In the genomic region with DNA sequence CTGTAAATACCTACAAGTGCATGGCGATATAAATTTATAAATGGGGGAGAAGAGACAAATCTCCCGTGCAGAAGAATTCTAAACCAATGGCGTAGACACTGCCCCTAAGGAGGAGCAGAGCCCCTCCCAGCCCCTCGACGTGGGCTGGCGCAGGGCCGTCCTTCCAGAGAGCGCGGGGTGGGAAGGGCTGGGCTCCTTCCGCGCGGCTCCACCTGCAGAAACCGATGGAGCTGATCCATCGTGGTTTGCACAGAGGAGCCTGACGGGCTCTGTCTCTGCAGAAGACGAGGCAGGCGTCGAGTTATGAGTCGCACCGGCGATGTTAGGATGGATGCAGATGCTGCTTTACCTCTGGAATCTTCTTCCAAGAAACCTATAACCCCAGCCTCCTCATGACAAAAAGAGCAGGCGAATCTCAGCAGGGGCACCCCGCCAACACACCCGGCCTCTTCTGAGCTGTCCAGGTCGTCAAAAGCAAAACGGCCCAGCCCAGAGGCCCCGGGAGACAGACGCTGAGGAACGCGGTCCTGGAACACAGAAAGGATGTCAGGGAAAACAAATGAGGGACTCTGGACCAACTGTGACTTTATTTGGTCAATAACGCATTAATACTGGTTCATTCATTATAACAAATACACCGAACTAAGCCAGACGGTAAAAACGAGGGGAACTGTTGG, we compare ENCODE assay signal across 19 cellular contexts. TPM values are rescaled to one million over a fixed set of nuclear protein-coding genes. Genes with fewer than 3 reads are reported as not detected.
DNase-seq lines count a peak whose midpoint lies in the region; ATAC-seq, FAIRE-seq and TF ChIP-seq lines count a peak whose summit lies in the region.
"Had no signal": no experiment of that assay in that cellular context is flagged by ENCODE, and none has a peak within 500 bp of the region (broad histone marks: within the 10 kb centered on the region; RNA-seq: fewer than 3 reads in every experiment).

No MANE protein-coding gene starts in this region.

- CTCF ChIA-PET in activated naive CD4-positive, alpha-beta T cell treated with anti-CD3 and anti-CD28 coated beads, Interleukin-2, amount 10 ng/mL, durations not matched to agents 7 days and 5 days (lab: Charles Lee) = interaction anchor here (1.3 to 6.0 kb wide), 2 partner anchors 52 to 160 kb away, joined by 4 to 43 read pairs; a partner anchor contains a TSS
- CTCF ChIA-PET in HepG2 (lab: Yijun Ruan, JAX; ENCODE audit: low intra/inter-chr PET ratio, low total read pairs) = no interaction called here

- no peak overlapping the region for H3K4me2 ChIP-seq in HepG2 (ENCODE audit: low read depth, low read length)
- H3K4me2 ChIP-seq: PC-9, SK-N-SH had no signal

- peak; percentile 18 for DNase-seq in activated naive CD4-positive, alpha-beta T cell treated with anti-CD3 and anti-CD28 coated beads, Interleukin-2, amount 10 ng/mL, durations not matched to agents 7 days and 5 days
- DNase-seq in activated naive CD4-positive, alpha-beta T cell treated with anti-CD3 and anti-CD28 coated beads, Interleukin-2, amount 50 U/mL, for 16 hours = no peak
- peak; percentile 40 for DNase-seq in NCI-H146 (lab: John Stamatoyannopoulos, UW)
- no peak for DNase-seq in HepG2 (ENCODE audit: low spot score)
- no peak for DNase-seq in DMS79 treated with DMSO at 0.1 percent for 48 hours (lab: John Stamatoyannopoulos, UW)
- DNase-seq: ACHN, BE2C, DMS 273 treated with DMSO at 0.1 percent for 48 hours, NCI-H1694 treated with DMSO at 0.1 percent for 48 hours, NCI-H2171 treated with DMSO at 0.1 percent for 48 hours, NCI-H524, PC-9, SK-N-SH, T-helper 1 cell had no signal

- no peak overlapping the region for H3K27ac Mint-ChIP-seq in activated naive CD4-positive, alpha-beta T cell treated with anti-CD3 and anti-CD28 coated beads, Interleukin-2, amount 10 ng/mL, durations not matched to agents 7 days and 5 days

- H3K36me3 ChIP-seq in HepG2 (replicated peaks in 1 of 2; ENCODE audit: control insufficient read depth in 1 of 2, insufficient read depth in 2 of 2, low read length in 2 of 2) (no peaks in the 10 kb centered on the region), thymus (ENCODE audit: control insufficient read depth, insufficient read depth) (no peaks in the 10 kb centered on the region)
- H3K36me3 ChIP-seq: BE2C had no signal

- H3K27ac ChIP-seq in HepG2 (ENCODE audit: extremely low read length, insufficient read depth, low read length) (no peak overlapping the region), thymus (ENCODE audit: low read depth) (peak overlapping the region; percentile 18)
- H3K27ac ChIP-seq: PC-9 had no signal

- no peak for FAIRE-seq in HepG2 (lab: Jason Lieb, UNC)

- peaks cover 3 to 4% of the 10 kb centered on the region in 2 experiments; a peak in 2 of 5 replicates for H3K27me3 ChIP-seq in HepG2 (ENCODE audit: control insufficient read depth in 1 of 2, insufficient read depth in 2 of 2, low read length in 2 of 2)
- H3K27me3 ChIP-seq in thymus (ENCODE audit: control insufficient read depth, insufficient read depth) = no peaks in the 10 kb centered on the region
- H3K27me3 ChIP-seq: BE2C had no signal

- intact Hi-C loops in HepG2 (cut with micrococcal nuclease; ENCODE audit: unreplicated experiment) = loop anchor here (5.0 kb wide), 1 partner anchor 51 kb away; a partner anchor contains a TSS

- H3K4me1 Mint-ChIP-seq in activated naive CD4-positive, alpha-beta T cell treated with anti-CD3 and anti-CD28 coated beads, Interleukin-2, amount 10 ng/mL, durations not matched to agents 7 days and 5 days = peaks cover 21% of the 10 kb centered on the region

- H3K4me1 ChIP-seq in HepG2 (ENCODE audit: insufficient read depth, low read length) (peaks cover 35% of the 10 kb centered on the region), thymus (ENCODE audit: control insufficient read depth, insufficient read depth, low read length) (peaks cover 13% of the 10 kb centered on the region)
- H3K4me1 ChIP-seq: BE2C had no signal

- peaks cover 1% of the 10 kb centered on the region for H3K36me3 Mint-ChIP-seq in activated naive CD4-positive, alpha-beta T cell treated with anti-CD3 and anti-CD28 coated beads, Interleukin-2, amount 10 ng/mL, durations not matched to agents 7 days and 5 days

- no peaks in the 10 kb centered on the region for H3K79me2 ChIP-seq in HepG2 (ENCODE audit: insufficient read depth, low read length)

- no TSS peak for BruUV-seq in HepG2 (replicated peaks; lab: Mats Ljungman, UMichigan)

- ATAC-seq in HepG2 = no peak
- ATAC-seq in GM19023 (IDR thresholded peaks at IDR 0.05; ENCODE audit: unreplicated experiment) = no peak
- ATAC-seq in GM19395 (IDR thresholded peaks at IDR 0.05; ENCODE audit: unreplicated experiment) = no peak
- ATAC-seq: Right ventricle myocardium inferior had no signal

- TF ChIP-seq CTCF in HepG2 (CRISPR knock-in tag; IDR thresholded peaks at IDR 0.05) = no peak

- POLR2A ChIA-PET in HepG2 (lab: Yijun Ruan, JAX) = no interaction called here

- no peak for TF ChIP-seq RAD21 in HepG2 (CRISPR knock-in tag; IDR thresholded peaks at IDR 0.05)

- no peak for TF ChIP-seq POLR2A in HepG2 (IDR thresholded peaks at IDR 0.05; ENCODE audit: insufficient read depth in 1 of 2, low read depth in 2 of 2, low read length in 2 of 2)

- no peak overlapping the region for H3K9ac ChIP-seq in HepG2 (ENCODE audit: insufficient read depth, low read depth, low read length)
- H3K9ac ChIP-seq: SK-N-SH had no signal

- H2AFZ ChIP-seq in HepG2 (ENCODE audit: low read length) = no peak overlapping the region
- H2AFZ ChIP-seq: PC-9 had no signal

- H3K4me3 ChIP-seq in HepG2 (replicated peaks in 1 of 3; ENCODE audit: insufficient read depth in 1 of 3, low read depth in 2 of 3, low read length in 3 of 3) (no peak overlapping the region), thymus (ENCODE audit: low read length) (no peak overlapping the region)
- H3K4me3 ChIP-seq: PC-9 had no signal

- WGBS in HepG2 (ENCODE audit: low lambda C conversion rate) = 36% methylated on average over 16 of the region's 34 CpGs
- 77% methylated on average over 34 of the region's 34 CpGs for WGBS in thymus

- H4K20me1 ChIP-seq in HepG2 (ENCODE audit: insufficient read depth, low read length) = no peaks in the 10 kb centered on the region

- peaks cover 9% of the 10 kb centered on the region for H3K9me3 ChIP-seq in HepG2 (ENCODE audit: low read length)
- H3K9me3 ChIP-seq in thymus (ENCODE audit: control insufficient read depth) = peaks cover 4% of the 10 kb centered on the region
- H3K9me3 ChIP-seq: BE2C, SK-N-SH had no signal

- no peak for TF ChIP-seq EP300 in HepG2 (IDR thresholded peaks at IDR 0.05; ENCODE audit: low read depth in 2 of 2, low read length in 2 of 2)
- no peak for TF ChIP-seq EP300 in HepG2 (CRISPR knock-in tag; IDR thresholded peaks at IDR 0.05; ENCODE audit: borderline replicate concordance)

- in situ Hi-C loops in HepG2 (cut with HindIII; ENCODE audit: extremely low pct_ligation_motif_present, low pct_unique_long_range_greater_than_20kb) = no loop called here

- H3K27me3 Mint-ChIP-seq in activated naive CD4-positive, alpha-beta T cell treated with anti-CD3 and anti-CD28 coated beads, Interleukin-2, amount 10 ng/mL, durations not matched to agents 7 days and 5 days = peaks cover 26% of the 10 kb centered on the region

- peaks cover 6% of the 10 kb centered on the region for H3K9me3 Mint-ChIP-seq in activated naive CD4-positive, alpha-beta T cell treated with anti-CD3 and anti-CD28 coated beads, Interleukin-2, amount 10 ng/mL, durations not matched to agents 7 days and 5 days

- H3K4me3 Mint-ChIP-seq in activated naive CD4-positive, alpha-beta T cell treated with anti-CD3 and anti-CD28 coated beads, Interleukin-2, amount 10 ng/mL, durations not matched to agents 7 days and 5 days = no peak overlapping the region

RNA-seq across cellular contexts. Expression of a gene that starts 11.0 kb away (rescaled TPM):
- total RNA-seq in HepG2 (2016; rRNA removed; fragmentation: Illumina TruSeq; extraction: Trizol) = 24.8 and 50.1 TPM in 2 replicates
- total RNA-seq in HepG2 (2016; cell fraction: cytosol; rRNA removed; fragmentation: Illumina TruSeq; extraction: Trizol; ENCODE audit: low read depth) = 13.7 and 15.2 TPM in 2 replicates
- 20.5 and 56.5 TPM in 2 replicates for total RNA-seq in HepG2 (2016; cell fraction: insoluble cytoplasmic fraction; rRNA removed; fragmentation: Illumina TruSeq; extraction: Trizol)
- 36.4 and 42.9 TPM in 2 replicates for total RNA-seq in HepG2 (2016; cell fraction: membrane; rRNA removed; fragmentation: Illumina TruSeq; extraction: Trizol)
- total RNA-seq in HepG2 (2016; cell fraction: nucleus; rRNA removed; fragmentation: Illumina TruSeq; extraction: Trizol) = 47.2 and 48.9 TPM in 2 replicates
- 30.5 and 34.4 TPM in 2 replicates for polyA plus RNA-seq in HepG2 (2011; rRNA removed)
- 18.4 and 40.1 TPM in 2 replicates for polyA plus RNA-seq in HepG2 (2011; cell fraction: cytosol; rRNA removed)
- polyA plus RNA-seq in HepG2 (2011; cell fraction: nucleus; rRNA removed) = 268 and 442 TPM in 2 replicates
- polyA plus RNA-seq in HepG2 (2012) = 19.2 and 34.3 TPM in 2 replicates
- polyA plus RNA-seq in HepG2 (2016; cell fraction: cytosol; fragmentation: Illumina TruSeq; extraction: Trizol; ENCODE audit: low read depth) = 11.8 and 14.2 TPM in 2 replicates
- polyA plus RNA-seq in HepG2 (2016; cell fraction: insoluble cytoplasmic fraction; fragmentation: Illumina TruSeq; extraction: Trizol; ENCODE audit: low read depth) = 26.0 and 28.4 TPM in 2 replicates
- 26.2 and 30.9 TPM in 2 replicates for polyA plus RNA-seq in HepG2 (2016; cell fraction: membrane; fragmentation: Illumina TruSeq; extraction: Trizol; ENCODE audit: low read depth)
- polyA plus RNA-seq in HepG2 (2016; cell fraction: nucleus; fragmentation: Illumina TruSeq; extraction: Trizol; ENCODE audit: insufficient read depth, low read depth) = 152 and 159 TPM in 2 replicates
- polyA minus RNA-seq in HepG2 (2011; rRNA and poly(A)+ RNA removed; ENCODE audit: low replicate concordance) = 0.07 and 19.7 TPM in 2 replicates
- 10.4 and 11.1 TPM in 2 replicates for polyA minus RNA-seq in HepG2 (2011; cell fraction: cytosol; rRNA and poly(A)+ RNA removed)
- polyA minus RNA-seq in HepG2 (2011; cell fraction: nucleus; rRNA and poly(A)+ RNA removed) = 16.9 and 22.4 TPM in 2 replicates
- 6.1 TPM for polyA plus RNA-seq in thymus
- total RNA-seq: HT-29 had no signal

RNA-seq across cellular contexts. Expression of a gene that starts 35.7 kb away (rescaled TPM):
- 21.1 and 28.7 TPM in 2 replicates for total RNA-seq in HepG2 (2016; rRNA removed; fragmentation: Illumina TruSeq; extraction: Trizol)
- 5.8 and 6.9 TPM in 2 replicates for total RNA-seq in HepG2 (2016; cell fraction: cytosol; rRNA removed; fragmentation: Illumina TruSeq; extraction: Trizol; ENCODE audit: low read depth)
- total RNA-seq in HepG2 (2016; cell fraction: insoluble cytoplasmic fraction; rRNA removed; fragmentation: Illumina TruSeq; extraction: Trizol) = 17.5 and 29.7 TPM in 2 replicates
- total RNA-seq in HepG2 (2016; cell fraction: membrane; rRNA removed; fragmentation: Illumina TruSeq; extraction: Trizol) = 13.9 and 14.9 TPM in 2 replicates
- 14.5 and 19.8 TPM in 2 replicates for total RNA-seq in HepG2 (2016; cell fraction: nucleus; rRNA removed; fragmentation: Illumina TruSeq; extraction: Trizol)
- polyA plus RNA-seq in HepG2 (2011; rRNA removed) = 18.0 and 25.1 TPM in 2 replicates
- 13.8 and 24.2 TPM in 2 replicates for polyA plus RNA-seq in HepG2 (2011; cell fraction: cytosol; rRNA removed)
- polyA plus RNA-seq in HepG2 (2011; cell fraction: nucleus; rRNA removed) = 59.8 and 70.5 TPM in 2 replicates
- polyA plus RNA-seq in HepG2 (2012) = 12.9 and 13.0 TPM in 2 replicates
- 4.6 and 4.9 TPM in 2 replicates for polyA plus RNA-seq in HepG2 (2016; cell fraction: cytosol; fragmentation: Illumina TruSeq; extraction: Trizol; ENCODE audit: low read depth)
- 22.3 and 24.1 TPM in 2 replicates for polyA plus RNA-seq in HepG2 (2016; cell fraction: insoluble cytoplasmic fraction; fragmentation: Illumina TruSeq; extraction: Trizol; ENCODE audit: low read depth)
- polyA plus RNA-seq in HepG2 (2016; cell fraction: membrane; fragmentation: Illumina TruSeq; extraction: Trizol; ENCODE audit: low read depth) = 7.9 and 9.3 TPM in 2 replicates
- polyA plus RNA-seq in HepG2 (2016; cell fraction: nucleus; fragmentation: Illumina TruSeq; extraction: Trizol; ENCODE audit: insufficient read depth, low read depth) = 38.2 and 40.1 TPM in 2 replicates
- 30.4 and 42.3 TPM in 2 replicates for polyA minus RNA-seq in HepG2 (2011; rRNA and poly(A)+ RNA removed; ENCODE audit: low replicate concordance)
- polyA minus RNA-seq in HepG2 (2011; cell fraction: cytosol; rRNA and poly(A)+ RNA removed) = 24.6 and 25.2 TPM in 2 replicates
- 9.9 and 14.7 TPM in 2 replicates for polyA minus RNA-seq in HepG2 (2011; cell fraction: nucleus; rRNA and poly(A)+ RNA removed)
- polyA plus RNA-seq in thymus = 26.5 TPM

RNA-seq across cellular contexts. Expression of a gene that starts 37.6 kb away (rescaled TPM):
- 30.0 and 52.6 TPM in 2 replicates for total RNA-seq in HepG2 (2016; rRNA removed; fragmentation: Illumina TruSeq; extraction: Trizol)
- 16.1 and 19.2 TPM in 2 replicates for total RNA-seq in HepG2 (2016; cell fraction: cytosol; rRNA removed; fragmentation: Illumina TruSeq; extraction: Trizol; ENCODE audit: low read depth)
- 27.9 and 45.1 TPM in 2 replicates for total RNA-seq in HepG2 (2016; cell fraction: insoluble cytoplasmic fraction; rRNA removed; fragmentation: Illumina TruSeq; extraction: Trizol)
- total RNA-seq in HepG2 (2016; cell fraction: membrane; rRNA removed; fragmentation: Illumina TruSeq; extraction: Trizol) = 15.2 and 16.4 TPM in 2 replicates
- 36.7 and 42.1 TPM in 2 replicates for total RNA-seq in HepG2 (2016; cell fraction: nucleus; rRNA removed; fragmentation: Illumina TruSeq; extraction: Trizol)
- polyA plus RNA-seq in HepG2 (2011; rRNA removed) = 163 and 182 TPM in 2 replicates
- 316 and 459 TPM in 2 replicates for polyA plus RNA-seq in HepG2 (2011; cell fraction: cytosol; rRNA removed)
- 94.3 and 120 TPM in 2 replicates for polyA plus RNA-seq in HepG2 (2011; cell fraction: nucleus; rRNA removed)
- 183 and 441 TPM in 2 replicates for polyA plus RNA-seq in HepG2 (2012)
- 87.8 and 96.5 TPM in 2 replicates for polyA plus RNA-seq in HepG2 (2016; cell fraction: cytosol; fragmentation: Illumina TruSeq; extraction: Trizol; ENCODE audit: low read depth)
- 109 and 136 TPM in 2 replicates for polyA plus RNA-seq in HepG2 (2016; cell fraction: insoluble cytoplasmic fraction; fragmentation: Illumina TruSeq; extraction: Trizol; ENCODE audit: low read depth)
- polyA plus RNA-seq in HepG2 (2016; cell fraction: membrane; fragmentation: Illumina TruSeq; extraction: Trizol; ENCODE audit: low read depth) = 64.1 and 65.9 TPM in 2 replicates
- 219 and 229 TPM in 2 replicates for polyA plus RNA-seq in HepG2 (2016; cell fraction: nucleus; fragmentation: Illumina TruSeq; extraction: Trizol; ENCODE audit: insufficient read depth, low read depth)
- 405 and 668 TPM in 2 replicates for polyA minus RNA-seq in HepG2 (2011; rRNA and poly(A)+ RNA removed; ENCODE audit: low replicate concordance)
- polyA minus RNA-seq in HepG2 (2011; cell fraction: cytosol; rRNA and poly(A)+ RNA removed) = 180 and 184 TPM in 2 replicates
- polyA minus RNA-seq in HepG2 (2011; cell fraction: nucleus; rRNA and poly(A)+ RNA removed) = 31.3 and 46.7 TPM in 2 replicates
- polyA plus RNA-seq in thymus = 636 TPM

RNA-seq across cellular contexts. Expression of a gene that starts 44.4 kb away (rescaled TPM):
- total RNA-seq in HepG2 (2016; rRNA removed; fragmentation: Illumina TruSeq; extraction: Trizol) = 0.38 TPM in 1 of 2 replicates, not detected in the other
- total RNA-seq in HepG2 (2016; cell fraction: cytosol; rRNA removed; fragmentation: Illumina TruSeq; extraction: Trizol; ENCODE audit: low read depth) = not detected in 2 replicates
- 0.24 TPM in 1 of 2 replicates, not detected in the other for total RNA-seq in HepG2 (2016; cell fraction: insoluble cytoplasmic fraction; rRNA removed; fragmentation: Illumina TruSeq; extraction: Trizol)
- 0.34 TPM in 1 of 2 replicates, not detected in the other for total RNA-seq in HepG2 (2016; cell fraction: membrane; rRNA removed; fragmentation: Illumina TruSeq; extraction: Trizol)
- not detected in 2 replicates for total RNA-seq in HepG2 (2016; cell fraction: nucleus; rRNA removed; fragmentation: Illumina TruSeq; extraction: Trizol)
- polyA plus RNA-seq in HepG2 (2011; rRNA removed) = 11.1 and 18.7 TPM in 2 replicates
- 15.6 and 17.2 TPM in 2 replicates for polyA plus RNA-seq in HepG2 (2011; cell fraction: cytosol; rRNA removed)
- polyA plus RNA-seq in HepG2 (2011; cell fraction: nucleus; rRNA removed) = 4.5 and 6.7 TPM in 2 replicates
- polyA plus RNA-seq in HepG2 (2012) = 5.0 and 18.1 TPM in 2 replicates
- polyA plus RNA-seq in HepG2 (2016; cell fraction: cytosol; fragmentation: Illumina TruSeq; extraction: Trizol; ENCODE audit: low read depth) = 0.40 and 0.62 TPM in 2 replicates
- not detected in 2 replicates for polyA plus RNA-seq in HepG2 (2016; cell fraction: insoluble cytoplasmic fraction; fragmentation: Illumina TruSeq; extraction: Trizol; ENCODE audit: low read depth)
- 0.41 TPM in 1 of 2 replicates, not detected in the other for polyA plus RNA-seq in HepG2 (2016; cell fraction: membrane; fragmentation: Illumina TruSeq; extraction: Trizol; ENCODE audit: low read depth)
- 0.85 and 1.3 TPM in 2 replicates for polyA plus RNA-seq in HepG2 (2016; cell fraction: nucleus; fragmentation: Illumina TruSeq; extraction: Trizol; ENCODE audit: insufficient read depth, low read depth)
- polyA minus RNA-seq in HepG2 (2011; rRNA and poly(A)+ RNA removed; ENCODE audit: low replicate concordance) = 15.4 and 536 TPM in 2 replicates
- polyA minus RNA-seq in HepG2 (2011; cell fraction: cytosol; rRNA and poly(A)+ RNA removed) = 4.5 and 5.8 TPM in 2 replicates
- 1.5 and 2.7 TPM in 2 replicates for polyA minus RNA-seq in HepG2 (2011; cell fraction: nucleus; rRNA and poly(A)+ RNA removed)
- 463 TPM for polyA plus RNA-seq in thymus

RNA-seq across cellular contexts. Expression of a gene that starts 50.7 kb away (rescaled TPM):
- total RNA-seq in HepG2 (2016; rRNA removed; fragmentation: Illumina TruSeq; extraction: Trizol) = 10.4 and 13.8 TPM in 2 replicates
- 4.6 and 5.5 TPM in 2 replicates for total RNA-seq in HepG2 (2016; cell fraction: cytosol; rRNA removed; fragmentation: Illumina TruSeq; extraction: Trizol; ENCODE audit: low read depth)
- 11.6 and 12.1 TPM in 2 replicates for total RNA-seq in HepG2 (2016; cell fraction: insoluble cytoplasmic fraction; rRNA removed; fragmentation: Illumina TruSeq; extraction: Trizol)
- total RNA-seq in HepG2 (2016; cell fraction: membrane; rRNA removed; fragmentation: Illumina TruSeq; extraction: Trizol) = 5.2 and 7.6 TPM in 2 replicates
- 6.0 and 9.0 TPM in 2 replicates for total RNA-seq in HepG2 (2016; cell fraction: nucleus; rRNA removed; fragmentation: Illumina TruSeq; extraction: Trizol)
- 267 and 289 TPM in 2 replicates for polyA plus RNA-seq in HepG2 (2011; rRNA removed)
- polyA plus RNA-seq in HepG2 (2011; cell fraction: cytosol; rRNA removed) = 371 and 454 TPM in 2 replicates
- polyA plus RNA-seq in HepG2 (2011; cell fraction: nucleus; rRNA removed) = 88.0 and 115 TPM in 2 replicates
- 111 and 258 TPM in 2 replicates for polyA plus RNA-seq in HepG2 (2012)
- 23.4 and 27.5 TPM in 2 replicates for polyA plus RNA-seq in HepG2 (2016; cell fraction: cytosol; fragmentation: Illumina TruSeq; extraction: Trizol; ENCODE audit: low read depth)
- polyA plus RNA-seq in HepG2 (2016; cell fraction: insoluble cytoplasmic fraction; fragmentation: Illumina TruSeq; extraction: Trizol; ENCODE audit: low read depth) = 52.2 and 56.6 TPM in 2 replicates
- 26.5 and 30.4 TPM in 2 replicates for polyA plus RNA-seq in HepG2 (2016; cell fraction: membrane; fragmentation: Illumina TruSeq; extraction: Trizol; ENCODE audit: low read depth)
- 46.2 and 58.7 TPM in 2 replicates for polyA plus RNA-seq in HepG2 (2016; cell fraction: nucleus; fragmentation: Illumina TruSeq; extraction: Trizol; ENCODE audit: insufficient read depth, low read depth)
- polyA minus RNA-seq in HepG2 (2011; rRNA and poly(A)+ RNA removed; ENCODE audit: low replicate concordance) = 409 and 521 TPM in 2 replicates
- 52.0 and 52.6 TPM in 2 replicates for polyA minus RNA-seq in HepG2 (2011; cell fraction: cytosol; rRNA and poly(A)+ RNA removed)
- polyA minus RNA-seq in HepG2 (2011; cell fraction: nucleus; rRNA and poly(A)+ RNA removed) = 21.9 and 27.4 TPM in 2 replicates
- 467 TPM for polyA plus RNA-seq in thymus

Comparison
In these comparisons a context has a peak if more than half of its experiments do, and no peak if none do; other contexts are left out.
1. DNase-seq: peak in activated naive CD4-positive, alpha-beta T cell treated with anti-CD3 and anti-CD28 coated beads, Interleukin-2, amount 10 ng/mL, durations not matched to agents 7 days and 5 days (single experiment) and NCI-H146 (single experiment); none in activated naive CD4-positive, alpha-beta T cell treated with anti-CD3 and anti-CD28 coated beads, Interleukin-2, amount 50 U/mL, for 16 hours (single experiment), HepG2 (single experiment) and DMS79 treated with DMSO at 0.1 percent for 48 hours (single experiment).